ENCODE assay signal across 20 cellular contexts in genomic region chr6:115885636-115886366, GRCh38.
DNase-seq lines count a peak whose midpoint lies in the region; ATAC-seq and TF ChIP-seq lines count a peak whose summit lies in the region.
"Had no signal": no experiment of that assay in that cellular context is flagged by ENCODE, and none has a peak within 500 bp of the region (broad histone marks: within the 10 kb centered on the region; RNA-seq: fewer than 3 reads in every experiment).

No MANE protein-coding gene starts in this region.

- H3K27me3 ChIP-seq in heart left ventricle = no peaks in the 10 kb centered on the region
- H3K27me3 ChIP-seq: cardiac muscle cell, transverse colon had no signal

- CTCF ChIA-PET in activated CD4-positive, alpha-beta memory T cell treated with anti-CD3 and anti-CD28 coated beads for 36 hours (lab: Charles Lee) = no interaction called here

- DNase-seq in heart left ventricle (no peak), NCI-H146 treated with DMSO at 0.1 percent for 48 hours (lab: John Stamatoyannopoulos, UW; ENCODE audit: unreplicated experiment) (no peak), A172 (ENCODE audit: low spot score) (no peak)
- no peak for DNase-seq in activated CD4-positive, alpha-beta memory T cell treated with anti-CD3 and anti-CD28 coated beads for 36 hours
- DNase-seq: activated B cell treated with CpG ODN at 0.5 μM for 24 hours; effector memory CD4-positive, alpha-beta T cell; IMR-90; natural killer cell; NCI-H1092 treated with DMSO at 0.1 percent for 48 hours; NCI-H446 treated with DMSO at 0.1 percent for 48 hours; retina; SW 1271; transverse colon had no signal

- H3K27ac Mint-ChIP-seq in activated CD4-positive, alpha-beta memory T cell treated with anti-CD3 and anti-CD28 coated beads for 36 hours = no peak overlapping the region
- H3K27ac Mint-ChIP-seq: activated B cell treated with CpG ODN at 0.5 μM for 24 hours; activated naive CD8-positive, alpha-beta T cell; natural killer cell had no signal

- no peaks in the 10 kb centered on the region for H3K9me3 ChIP-seq in heart left ventricle
- H3K9me3 ChIP-seq: transverse colon had no signal

- no peaks in the 10 kb centered on the region for H3K27me3 Mint-ChIP-seq in activated CD4-positive, alpha-beta memory T cell treated with anti-CD3 and anti-CD28 coated beads for 36 hours
- H3K27me3 Mint-ChIP-seq: activated naive CD8-positive, alpha-beta T cell had no signal

- POLR2A ChIA-PET in activated CD4-positive, alpha-beta memory T cell treated with anti-CD3 and anti-CD28 coated beads for 36 hours (lab: Charles Lee) = no interaction called here

- no peaks in the 10 kb centered on the region for H3K9me3 Mint-ChIP-seq in activated CD4-positive, alpha-beta memory T cell treated with anti-CD3 and anti-CD28 coated beads for 36 hours
- H3K9me3 Mint-ChIP-seq: activated B cell treated with CpG ODN at 0.5 μM for 24 hours, natural killer cell had no signal

- ATAC-seq in GM18511 (IDR thresholded peaks at IDR 0.05; ENCODE audit: unreplicated experiment) (peak; percentile 47), GM21381 (IDR thresholded peaks at IDR 0.05; ENCODE audit: unreplicated experiment) (peak; percentile 46), HG02798 (IDR thresholded peaks at IDR 0.05; ENCODE audit: poor library complexity, unreplicated experiment) (peak; percentile 54), HG03442 (IDR thresholded peaks at IDR 0.05; ENCODE audit: unreplicated experiment) (peak; percentile 68), heart left ventricle (no peak)
- ATAC-seq: natural killer cell had no signal

- no peak overlapping the region for H3K4me3 ChIP-seq in heart left ventricle
- H3K4me3 ChIP-seq: cardiac muscle cell, lung, transverse colon had no signal

- H3K36me3 Mint-ChIP-seq in activated CD4-positive, alpha-beta memory T cell treated with anti-CD3 and anti-CD28 coated beads for 36 hours = no peaks in the 10 kb centered on the region
- H3K36me3 Mint-ChIP-seq: activated naive CD8-positive, alpha-beta T cell; natural killer cell had no signal

- H3K4me1 ChIP-seq in heart left ventricle = no peaks in the 10 kb centered on the region
- H3K4me1 ChIP-seq: transverse colon had no signal

- peaks cover under 1% of the 10 kb centered on the region for H3K4me1 Mint-ChIP-seq in activated CD4-positive, alpha-beta memory T cell treated with anti-CD3 and anti-CD28 coated beads for 36 hours (ENCODE audit: low read depth)
- H3K4me1 Mint-ChIP-seq: activated B cell treated with CpG ODN at 0.5 μM for 24 hours, natural killer cell had no signal

- H3K4me3 Mint-ChIP-seq in activated CD4-positive, alpha-beta memory T cell treated with anti-CD3 and anti-CD28 coated beads for 36 hours = no peak overlapping the region
- H3K4me3 Mint-ChIP-seq: activated B cell treated with CpG ODN at 0.5 μM for 24 hours; activated naive CD8-positive, alpha-beta T cell; natural killer cell had no signal

- no peak for TF ChIP-seq POLR2A in heart left ventricle (IDR thresholded peaks at IDR 0.05)

- no peaks in the 10 kb centered on the region for H3K36me3 ChIP-seq in heart left ventricle
- H3K36me3 ChIP-seq: cardiac muscle cell, transverse colon had no signal

- TF ChIP-seq CTCF in heart left ventricle (IDR thresholded peaks at IDR 0.05) = no peak

- intact Hi-C loops in heart left ventricle (cut with DNase I) = no loop called here
- intact Hi-C loops in activated CD4-positive, alpha-beta memory T cell treated with anti-CD3 and anti-CD28 coated beads for 36 hours (cut with micrococcal nuclease) = no loop called here

- no peak overlapping the region for H3K27ac ChIP-seq in heart left ventricle
- H3K27ac ChIP-seq: cardiac muscle cell, transverse colon had no signal

- WGBS in heart left ventricle, 4 donors = 76 to 85% (median 80%) methylated on average over 4 of the region's 4 CpGs

Comparison
In these comparisons a context has a peak if more than half of its experiments do, and no peak if none do; other contexts are left out.
1. ATAC-seq: peak in GM18511 (single experiment), GM21381 (single experiment), HG02798 (single experiment) and HG03442 (single experiment); none in heart left ventricle (0 of 4).